ENCODE assay signal across 11 cellular contexts in genomic region chr22:25666308-25666707, GRCh38.
A peak's percentile ranks its signal among the peaks of the same experiment; 100 is the strongest.
DNase-seq lines count a peak whose midpoint lies in the region; ATAC-seq and TF ChIP-seq lines count a peak whose summit lies in the region.
"Had no signal": no experiment of that assay in that cellular context is flagged by ENCODE, and none has a peak within 500 bp of the region (broad histone marks: within the 10 kb centered on the region; RNA-seq: fewer than 3 reads in every experiment).

No MANE protein-coding gene starts in this region.

- H3K4me3 Mint-ChIP-seq in endothelial cell (ENCODE audit: unreplicated experiment): no peak overlapping the region

- H3K4me3 ChIP-seq in lung: no peak overlapping the region
- H3K4me3 ChIP-seq: testis had no signal

- no peaks in the 10 kb centered on the region for H3K36me3 Mint-ChIP-seq in endothelial cell (ENCODE audit: low read depth, unreplicated experiment)

- no peak overlapping the region for H3K27ac Mint-ChIP-seq in endothelial cell (ENCODE audit: unreplicated experiment)

- H3K9me3 ChIP-seq in lung (ENCODE audit: control insufficient read depth in 2 of 2, insufficient read depth in 1 of 2, low read length in 1 of 2): no peaks in the 10 kb centered on the region
- H3K9me3 ChIP-seq: testis had no signal

- no peaks in the 10 kb centered on the region for H3K9me3 Mint-ChIP-seq in endothelial cell (ENCODE audit: unreplicated experiment)

- CTCF ChIA-PET in HEK293T (lab: Yijun Ruan, JAX): no interaction called here

- peaks cover 9% of the 10 kb centered on the region for H3K4me1 Mint-ChIP-seq in endothelial cell (ENCODE audit: unreplicated experiment)

- ATAC-seq in lung (ENCODE audit: insufficient read depth, low FRiP score): peak; percentile 50
- no peak for ATAC-seq in GM19035 (IDR thresholded peaks at IDR 0.05; ENCODE audit: unreplicated experiment)

- no peaks in the 10 kb centered on the region for H3K27me3 ChIP-seq in lung (ENCODE audit: control insufficient read depth, insufficient read depth)
- H3K27me3 ChIP-seq: testis had no signal

- DNase-seq in SKM-1 treated with dmso at 0.1 percent for 144 hours (lab: John Stamatoyannopoulos, UW; ENCODE audit: unreplicated experiment) (peak; percentile 5), SKM-1 (lab: John Stamatoyannopoulos, UW; ENCODE audit: unreplicated experiment) (no peak), endothelial cell (ENCODE audit: low spot score) (peak; percentile 18), lung (ENCODE audit: low spot score) (peak; percentile 58), HEK293T (ENCODE audit: extremely low spot score) (no peak), NCI-H226 (no peak)
- DNase-seq in stimulated activated CD4-positive, alpha-beta T cell treated with anti-CD3 and anti-CD28 coated beads, Interleukin-4, amount 100 ng/mL, for 4 hours: no peak
- DNase-seq: NCI-H526, testis had no signal

- H3K27me3 Mint-ChIP-seq in endothelial cell (ENCODE audit: unreplicated experiment): no peaks in the 10 kb centered on the region

- 5 to 16% methylated on average over 8 of the region's 8 CpGs for WGBS in lung, 2 donors

- TF ChIP-seq CTCF in endothelial cell (IDR thresholded peaks at IDR 0.05; ENCODE audit: unreplicated experiment) (no peak), lung (IDR thresholded peaks at IDR 0.05; ENCODE audit: control extremely low read depth, extremely low read depth) (no peak)

- H3K27ac ChIP-seq in lung (ENCODE audit: low read depth in 1 of 2, low read length in 1 of 2): peak overlapping the region in 1 of 2 donors; percentile 27
- H3K27ac ChIP-seq: KMS-11, testis had no signal

- H3K36me3 ChIP-seq in lung (ENCODE audit: control insufficient read depth in 2 of 2, insufficient read depth in 2 of 2, low read length in 2 of 2): no peaks in the 10 kb centered on the region

- POLR2A ChIA-PET in HEK293T (lab: Yijun Ruan, JAX): no interaction called here

- H3K4me1 ChIP-seq in lung (ENCODE audit: control insufficient read depth in 2 of 2, insufficient read depth in 2 of 2, low read length in 2 of 2): peaks cover 0 to 8% of the 10 kb centered on the region in 2 donors
- H3K4me1 ChIP-seq: testis had no signal

TF ChIP-seq in HEK293T, 16 proteins besides CTCF, POLR2A, EP300 and RAD21:
- TF ChIP-seq HDGF (IDR thresholded peaks at IDR 0.05; ENCODE audit: borderline replicate concordance) (no peak), SP1 (IDR thresholded peaks at IDR 0.05) (no peak), L3MBTL2 (conservative IDR thresholded peaks at IDR 0.05) (no peak), ELF4 (IDR thresholded peaks at IDR 0.05) (no peak), ZNF384 (IDR thresholded peaks at IDR 0.05) (no peak), CTBP1 (IDR thresholded peaks at IDR 0.05; ENCODE audit: borderline replicate concordance) (no peak), FOXM1 (IDR thresholded peaks at IDR 0.05; ENCODE audit: borderline replicate concordance) (no peak), TARDBP (IDR thresholded peaks at IDR 0.05) (no peak), SUZ12 (IDR thresholded peaks at IDR 0.05) (no peak), FOXA1 (IDR thresholded peaks at IDR 0.05) (no peak), NFRKB (IDR thresholded peaks at IDR 0.05) (no peak), BHLHE40 (IDR thresholded peaks at IDR 0.05; ENCODE audit: borderline replicate concordance) (no peak)

Comparison
In these comparisons a context has a peak if more than half of its experiments do, and no peak if none do; other contexts are left out.
1. DNase-seq: peak in SKM-1 treated with dmso at 0.1 percent for 144 hours (single experiment), endothelial cell (single experiment) and lung (single experiment); none in SKM-1 (single experiment), HEK293T (single experiment), stimulated activated CD4-positive, alpha-beta T cell treated with anti-CD3 and anti-CD28 coated beads, Interleukin-4, amount 100 ng/mL, for 4 hours (0 of 2) and NCI-H226 (single experiment).